11 cellular contexts compared by ENCODE assay signal in the genomic region with DNA sequence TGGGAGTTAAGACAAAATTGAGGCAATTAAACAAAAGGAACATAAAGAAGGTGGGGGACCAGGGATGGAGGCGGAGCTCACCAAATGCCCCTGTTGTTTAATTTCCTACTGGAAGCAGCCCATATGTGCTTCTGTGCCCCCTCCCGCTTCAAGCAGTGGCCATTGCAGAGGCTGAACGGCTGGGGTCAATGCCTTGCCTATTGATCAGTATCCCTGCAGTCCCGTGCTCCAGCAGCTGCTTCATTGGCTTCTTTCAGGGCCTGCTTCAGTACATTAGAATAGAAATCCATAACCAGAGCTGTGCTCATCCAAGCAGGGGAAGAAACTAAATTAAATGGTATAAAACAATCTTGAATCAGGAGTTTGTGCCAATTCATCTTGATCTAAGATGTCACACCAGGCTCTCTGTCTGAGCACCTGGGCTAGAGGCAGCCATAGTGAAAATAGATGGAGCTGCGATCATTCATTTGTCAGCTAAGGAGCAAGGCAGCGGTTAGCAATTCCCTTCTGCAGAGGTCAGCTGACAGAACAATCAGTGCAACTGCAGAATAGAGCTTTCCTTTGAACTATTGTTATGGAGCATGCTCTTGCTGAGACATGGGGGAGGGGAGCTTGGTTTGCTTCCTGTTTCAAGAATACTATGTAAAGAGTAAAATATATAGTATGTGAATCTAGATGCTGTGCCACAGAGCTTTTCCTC.
DNase-seq lines count a peak whose midpoint lies in the region; ATAC-seq and TF ChIP-seq lines count a peak whose summit lies in the region.
"Had no signal": no experiment of that assay in that cellular context is flagged by ENCODE, and none has a peak within 500 bp of the region (broad histone marks: within the 10 kb centered on the region; RNA-seq: fewer than 3 reads in every experiment).

No MANE protein-coding gene starts in this region.

- H3K36me3 Mint-ChIP-seq in activated CD4-positive, alpha-beta T cell treated with anti-CD3 and anti-CD28 coated beads, Interleukin-2, amount 10 ng/mL, durations not matched to agents 7 days and 5 days (ENCODE audit: low read depth) = no peaks in the 10 kb centered on the region
- H3K36me3 Mint-ChIP-seq in T-cell = peaks cover 6% of the 10 kb centered on the region

- no peak for TF ChIP-seq CTCF in upper lobe of right lung (IDR thresholded peaks at IDR 0.05)

- ATAC-seq in T-cell (replicated peaks in 1 of 4) (peak; percentile 45 to 88 (median 66)), upper lobe of right lung (no peak), right cardiac atrium (no peak)

- peak overlapping the region; percentile 10 for H3K9ac ChIP-seq in iPS-18a (ENCODE audit: low read length)

- H3K9me3 ChIP-seq in iPS-18a (ENCODE audit: control insufficient read depth, low read depth, low read length) (no peaks in the 10 kb centered on the region), upper lobe of right lung (no peaks in the 10 kb centered on the region), right cardiac atrium (ENCODE audit: control insufficient read depth, low read length) (no peaks in the 10 kb centered on the region)
- H3K9me3 ChIP-seq: esophagus squamous epithelium had no signal

- no peaks in the 10 kb centered on the region for H3K27me3 ChIP-seq in iPS-18a (ENCODE audit: control insufficient read depth, insufficient read depth, low read length)
- H3K27me3 ChIP-seq in upper lobe of right lung = no peaks in the 10 kb centered on the region
- H3K27me3 ChIP-seq in right cardiac atrium (ENCODE audit: control insufficient read depth, insufficient read depth) = no peaks in the 10 kb centered on the region
- H3K27me3 ChIP-seq: esophagus squamous epithelium had no signal

- peak overlapping the region; percentile 58 for H3K27ac ChIP-seq in iPS-18a (ENCODE audit: low read length)
- H3K27ac ChIP-seq in upper lobe of right lung = no peak overlapping the region
- no peak overlapping the region for H3K27ac ChIP-seq in right cardiac atrium (ENCODE audit: low read length)
- H3K27ac ChIP-seq: esophagus squamous epithelium had no signal

- POLR2A ChIA-PET in activated CD4-positive, alpha-beta T cell treated with anti-CD3 and anti-CD28 coated beads, Interleukin-2, amount 10 ng/mL, durations not matched to agents 7 days and 5 days (lab: Charles Lee) = no interaction called here
- POLR2A ChIA-PET in T-cell (lab: Charles Lee) = interaction anchor here in 1 of 2 donors (0.8 kb wide), 1 partner anchor 33 kb away, joined by 6 read pairs; no protein-coding TSS in a partner anchor

- no peaks in the 10 kb centered on the region for H3K36me3 ChIP-seq in iPS-18a (ENCODE audit: control insufficient read depth, low read depth, low read length)
- no peaks in the 10 kb centered on the region for H3K36me3 ChIP-seq in upper lobe of right lung
- H3K36me3 ChIP-seq: esophagus squamous epithelium had no signal

- no peak overlapping the region for H3K4me3 Mint-ChIP-seq in activated CD4-positive, alpha-beta T cell treated with anti-CD3 and anti-CD28 coated beads, Interleukin-2, amount 10 ng/mL, durations not matched to agents 7 days and 5 days
- H3K4me3 Mint-ChIP-seq in T-cell = peak overlapping the region in 1 of 3 donors; percentile 60

- no peaks in the 10 kb centered on the region for H3K9me3 Mint-ChIP-seq in activated CD4-positive, alpha-beta T cell treated with anti-CD3 and anti-CD28 coated beads, Interleukin-2, amount 10 ng/mL, durations not matched to agents 7 days and 5 days
- H3K9me3 Mint-ChIP-seq in T-cell = no peaks in the 10 kb centered on the region

- CTCF ChIA-PET in activated CD4-positive, alpha-beta T cell treated with anti-CD3 and anti-CD28 coated beads, Interleukin-2, amount 10 ng/mL, durations not matched to agents 7 days and 5 days (lab: Charles Lee) = no interaction called here
- CTCF ChIA-PET in T-cell (lab: Charles Lee) = no interaction called here

- no peak overlapping the region for H3K27ac Mint-ChIP-seq in activated CD4-positive, alpha-beta T cell treated with anti-CD3 and anti-CD28 coated beads, Interleukin-2, amount 10 ng/mL, durations not matched to agents 7 days and 5 days
- H3K27ac Mint-ChIP-seq in T-cell = peak overlapping the region in 1 of 2 donors; percentile 34

- H3K4me1 Mint-ChIP-seq in activated CD4-positive, alpha-beta T cell treated with anti-CD3 and anti-CD28 coated beads, Interleukin-2, amount 10 ng/mL, durations not matched to agents 7 days and 5 days = peaks cover 12% of the 10 kb centered on the region
- peaks cover 18 to 26% (median 20%) of the 10 kb centered on the region in 3 donors for H3K4me1 Mint-ChIP-seq in T-cell

- no peaks in the 10 kb centered on the region for H3K27me3 Mint-ChIP-seq in activated CD4-positive, alpha-beta T cell treated with anti-CD3 and anti-CD28 coated beads, Interleukin-2, amount 10 ng/mL, durations not matched to agents 7 days and 5 days
- no peaks in the 10 kb centered on the region for H3K27me3 Mint-ChIP-seq in T-cell

- H3K4me1 ChIP-seq in iPS-18a (ENCODE audit: control insufficient read depth, low read depth, low read length) (peaks cover 38% of the 10 kb centered on the region), upper lobe of right lung (no peaks in the 10 kb centered on the region), right cardiac atrium (ENCODE audit: control insufficient read depth, insufficient read depth, low read length) (no peaks in the 10 kb centered on the region)
- H3K4me1 ChIP-seq: esophagus squamous epithelium had no signal

- intact Hi-C loops in upper lobe of right lung (cut with DNase I) (no loop called here), right cardiac atrium (cut with DNase I) (no loop called here)

- peak; percentile 22 for DNase-seq in activated CD4-positive, alpha-beta T cell treated with anti-CD3 and anti-CD28 coated beads, Interleukin-2, amount 10 ng/mL, durations not matched to agents 7 days and 5 days
- DNase-seq in activated CD4-positive, alpha-beta T cell treated with anti-CD3 and anti-CD28 coated beads, Interleukin-2, amount 50 U/mL, for 4 hours = no peak
- peak in 22 of 34 experiments; percentile 2 to 51 (median 19) for DNase-seq in T-cell
- DNase-seq in superior temporal gyrus (ENCODE audit: extremely low spot score) = peak; percentile 95
- DNase-seq in upper lobe of right lung = no peak
- no peak for DNase-seq in right cardiac atrium
- no peak for DNase-seq in germinal center (ENCODE audit: low spot score)
- DNase-seq: esophagus squamous epithelium, NCI-H187 treated with DMSO at 0.1 percent for 48 hours, T-helper 1 cell had no signal

- H3K4me3 ChIP-seq in iPS-18a (ENCODE audit: low read length) (peak overlapping the region; percentile 43), upper lobe of right lung (no peak overlapping the region), right cardiac atrium (ENCODE audit: low read length) (no peak overlapping the region)
- H3K4me3 ChIP-seq: esophagus squamous epithelium had no signal

- WGBS in right cardiac atrium = 75% methylated on average over 6 of the region's 6 CpGs

Comparison
In these comparisons a context has a peak if more than half of its experiments do, and no peak if none do; other contexts are left out.
1. DNase-seq: peak in activated CD4-positive, alpha-beta T cell treated with anti-CD3 and anti-CD28 coated beads, Interleukin-2, amount 10 ng/mL, durations not matched to agents 7 days and 5 days (single experiment), T-cell (22 of 34) and superior temporal gyrus (single experiment); none in activated CD4-positive, alpha-beta T cell treated with anti-CD3 and anti-CD28 coated beads, Interleukin-2, amount 50 U/mL, for 4 hours (0 of 2), upper lobe of right lung (single experiment), right cardiac atrium (0 of 3) and germinal center (single experiment).
2. ATAC-seq: peak in T-cell (4 of 4); none in upper lobe of right lung (single experiment) and right cardiac atrium (0 of 2).